ENCODE assay signal across 11 cellular contexts in the genomic region with DNA sequence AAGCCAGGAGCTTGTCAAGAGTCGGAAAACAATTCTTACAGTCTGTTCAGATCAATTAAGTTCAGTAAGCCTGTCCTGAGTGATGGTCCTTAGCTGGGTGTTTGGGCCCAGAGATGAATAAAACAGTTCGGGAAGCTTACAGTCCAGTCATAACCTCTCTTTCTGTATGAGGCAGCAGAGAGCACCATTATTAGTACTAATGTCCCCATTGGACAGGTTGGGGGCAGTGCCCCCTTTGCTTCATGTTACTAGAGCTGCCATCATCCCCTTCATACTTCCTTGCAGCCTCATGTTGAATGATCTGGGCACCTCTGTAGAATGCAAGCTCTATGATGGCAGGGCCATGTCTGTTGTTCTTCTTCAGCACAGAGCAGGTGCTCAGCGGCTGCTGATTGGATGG. TPM values are rescaled to one million over a fixed set of nuclear protein-coding genes. Genes with fewer than 3 reads are reported as not detected.
DNase-seq lines count a peak whose midpoint lies in the region; ATAC-seq and TF ChIP-seq lines count a peak whose summit lies in the region.
"Had no signal": no experiment of that assay in that cellular context is flagged by ENCODE, and none has a peak within 500 bp of the region (broad histone marks: within the 10 kb centered on the region; RNA-seq: fewer than 3 reads in every experiment).

No MANE protein-coding gene starts in this region.

- H3K36me3 ChIP-seq in CD4-positive, alpha-beta memory T cell (ENCODE audit: insufficient read depth, low read length), result peaks cover 4% of the 10 kb centered on the region
- H3K36me3 ChIP-seq in brain microvascular endothelial cell (replicated peaks), result no peaks in the 10 kb centered on the region

- in situ Hi-C loops in brain microvascular endothelial cell (cut with HindIII; ENCODE audit: low pct_ligation_motif_present, low sequenced_read_pairs), result no loop called here

- H3K36me3 Mint-ChIP-seq in CD4-positive, alpha-beta memory T cell, result peaks cover 15 to 44% of the 10 kb centered on the region in 2 donors
- peaks cover 58% of the 10 kb centered on the region for H3K36me3 Mint-ChIP-seq in activated T-helper 1 cell treated with anti-CD3 and anti-CD28 coated beads, Interleukin-12 subunit alpha, Interleukin-12 subunit beta, Interleukin-2, Interleukin-4 antibody, amounts not matched to agents 30 ng/mL and 10 ng/mL and 1 ng/mL, durations not matched to agents 14 hours and 24 hours and 36 hours (ENCODE audit: low read depth)
- H3K36me3 Mint-ChIP-seq: brain had no signal

- H3K4me1 ChIP-seq in CD4-positive, alpha-beta memory T cell (ENCODE audit: insufficient read depth, low read length), result peaks cover 84% of the 10 kb centered on the region

- no peaks in the 10 kb centered on the region for H3K9me3 ChIP-seq in CD4-positive, alpha-beta memory T cell (ENCODE audit: control insufficient read depth in 1 of 2, low read length in 2 of 2)

- no peak for TF ChIP-seq CTCF in brain microvascular endothelial cell (IDR thresholded peaks at IDR 0.05; ENCODE audit: low read depth, low read length, missing control alignments)

- CTCF ChIA-PET in CD4-positive, alpha-beta memory T cell (lab: Charles Lee; ENCODE audit: partially characterized antibody), result no interaction called here

- H3K27me3 ChIP-seq in CD4-positive, alpha-beta memory T cell (ENCODE audit: insufficient read depth, low read length), result no peaks in the 10 kb centered on the region
- no peaks in the 10 kb centered on the region for H3K27me3 ChIP-seq in brain microvascular endothelial cell (replicated peaks)

- POLR2A ChIA-PET in CD4-positive, alpha-beta memory T cell (lab: Charles Lee; ENCODE audit: partially characterized antibody), result interaction anchor here (3.8 kb wide), 1 partner anchor 9 kb away, joined by 21 read pairs; a partner anchor contains a TSS

- H3K27ac ChIP-seq in CD4-positive, alpha-beta memory T cell (ENCODE audit: low read depth, low read length), result no peak overlapping the region
- H3K27ac ChIP-seq in brain microvascular endothelial cell, result no peak overlapping the region
- H3K27ac ChIP-seq: C4-2B had no signal

- H3K9me3 Mint-ChIP-seq in CD4-positive, alpha-beta memory T cell, result no peaks in the 10 kb centered on the region
- no peaks in the 10 kb centered on the region for H3K9me3 Mint-ChIP-seq in activated T-helper 1 cell treated with anti-CD3 and anti-CD28 coated beads, Interleukin-12 subunit alpha, Interleukin-12 subunit beta, Interleukin-2, Interleukin-4 antibody, amounts not matched to agents 30 ng/mL and 10 ng/mL and 1 ng/mL, durations not matched to agents 14 hours and 24 hours and 36 hours
- H3K9me3 Mint-ChIP-seq: activated T-cell treated with anti-CD3 and anti-CD28 coated beads, Interleukin-2, amount 50 U/mL, for 4 hours had no signal

- peak overlapping the region in 6 of 7 donors; percentile 31 to 93 (median 42) for H3K27ac Mint-ChIP-seq in CD4-positive, alpha-beta memory T cell
- H3K27ac Mint-ChIP-seq in activated T-helper 1 cell treated with anti-CD3 and anti-CD28 coated beads, Interleukin-12 subunit alpha, Interleukin-12 subunit beta, Interleukin-2, Interleukin-4 antibody, amounts not matched to agents 30 ng/mL and 10 ng/mL and 1 ng/mL, durations not matched to agents 14 hours and 24 hours and 36 hours, result peak overlapping the region; percentile 78
- H3K27ac Mint-ChIP-seq: brain had no signal

- ATAC-seq in GM18868 (IDR thresholded peaks at IDR 0.05; ENCODE audit: unreplicated experiment) (peak; percentile 38), HG03039 (IDR thresholded peaks at IDR 0.05; ENCODE audit: unreplicated experiment) (peak; percentile 42), GM21367 (IDR thresholded peaks at IDR 0.05; ENCODE audit: unreplicated experiment) (no peak)
- ATAC-seq: activated T-cell treated with anti-CD3 and anti-CD28 coated beads, Interleukin-2, amount 50 U/mL, for 4 hours had no signal

- intact Hi-C loops in CD4-positive, alpha-beta memory T cell (cut with micrococcal nuclease), result no loop called here
- intact Hi-C loops in activated T-helper 1 cell treated with anti-CD3 and anti-CD28 coated beads, Interleukin-12 subunit alpha, Interleukin-12 subunit beta, Interleukin-2, Interleukin-4 antibody, amounts not matched to agents 30 ng/mL and 10 ng/mL and 1 ng/mL, durations not matched to agents 14 hours and 24 hours and 36 hours (cut with micrococcal nuclease), result no loop called here

- peak overlapping the region in 5 of 8 donors; percentile 18 to 81 (median 68) for H3K4me3 Mint-ChIP-seq in CD4-positive, alpha-beta memory T cell
- H3K4me3 Mint-ChIP-seq in activated T-helper 1 cell treated with anti-CD3 and anti-CD28 coated beads, Interleukin-12 subunit alpha, Interleukin-12 subunit beta, Interleukin-2, Interleukin-4 antibody, amounts not matched to agents 30 ng/mL and 10 ng/mL and 1 ng/mL, durations not matched to agents 14 hours and 24 hours and 36 hours, result no peak overlapping the region
- H3K4me3 Mint-ChIP-seq: activated T-cell treated with anti-CD3 and anti-CD28 coated beads, Interleukin-2, amount 50 U/mL, for 4 hours; brain had no signal

- H3K4me3 ChIP-seq in CD4-positive, alpha-beta memory T cell (ENCODE audit: low read length in 2 of 2), result no peak overlapping the region
- no peak overlapping the region for H3K4me3 ChIP-seq in brain microvascular endothelial cell (ENCODE audit: low read depth, low read length)

- DNase-seq in CD4-positive, alpha-beta memory T cell, result no peak
- no peak for DNase-seq in activated T-helper 1 cell treated with anti-CD3 and anti-CD28 coated beads, Interleukin-12 subunit alpha, Interleukin-12 subunit beta, Interleukin-2, Interleukin-4 antibody, amounts not matched to agents 30 ng/mL and 10 ng/mL and 1 ng/mL, durations not matched to agents 14 hours and 24 hours and 36 hours (ENCODE audit: low spot score)
- DNase-seq in OCI-M2 (lab: John Stamatoyannopoulos, UW; ENCODE audit: unreplicated experiment) (no peak), GF-D8 (lab: John Stamatoyannopoulos, UW) (no peak), brain microvascular endothelial cell (no peak)
- DNase-seq: activated T-cell treated with anti-CD3 and anti-CD28 coated beads, Interleukin-2, amount 50 U/mL, for 4 hours had no signal

- H3K27me3 Mint-ChIP-seq in CD4-positive, alpha-beta memory T cell, result no peaks in the 10 kb centered on the region
- no peaks in the 10 kb centered on the region for H3K27me3 Mint-ChIP-seq in activated T-helper 1 cell treated with anti-CD3 and anti-CD28 coated beads, Interleukin-12 subunit alpha, Interleukin-12 subunit beta, Interleukin-2, Interleukin-4 antibody, amounts not matched to agents 30 ng/mL and 10 ng/mL and 1 ng/mL, durations not matched to agents 14 hours and 24 hours and 36 hours (ENCODE audit: insufficient read depth)

- H3K4me1 Mint-ChIP-seq in CD4-positive, alpha-beta memory T cell, result peaks cover 84 to 97% (median 90%) of the 10 kb centered on the region in 4 donors
- H3K4me1 Mint-ChIP-seq in activated T-helper 1 cell treated with anti-CD3 and anti-CD28 coated beads, Interleukin-12 subunit alpha, Interleukin-12 subunit beta, Interleukin-2, Interleukin-4 antibody, amounts not matched to agents 30 ng/mL and 10 ng/mL and 1 ng/mL, durations not matched to agents 14 hours and 24 hours and 36 hours (ENCODE audit: low read depth), result peaks cover 92% of the 10 kb centered on the region

RNA-seq across cellular contexts. Expression of a gene that starts 9.8 kb away (rescaled TPM):
- 100 to 1,000 TPM; 222 to 223 TPM for total RNA-seq in CD4-positive, alpha-beta memory T cell
- 100 to 1,000 TPM in 1 of 2 donors, 10 to 100 TPM in 1; 45.8 to 103 TPM for polyA plus RNA-seq in CD4-positive, alpha-beta memory T cell
- total RNA-seq in activated T-helper 1 cell treated with anti-CD3 and anti-CD28 coated beads, Interleukin-12 subunit alpha, Interleukin-12 subunit beta, Interleukin-2, Interleukin-4 antibody, amounts not matched to agents 30 ng/mL and 10 ng/mL and 1 ng/mL, durations not matched to agents 14 hours and 24 hours and 36 hours, result 214 and 216 TPM in 2 replicates
